ENCODE assay signal across 24 cellular contexts in the genomic region with DNA sequence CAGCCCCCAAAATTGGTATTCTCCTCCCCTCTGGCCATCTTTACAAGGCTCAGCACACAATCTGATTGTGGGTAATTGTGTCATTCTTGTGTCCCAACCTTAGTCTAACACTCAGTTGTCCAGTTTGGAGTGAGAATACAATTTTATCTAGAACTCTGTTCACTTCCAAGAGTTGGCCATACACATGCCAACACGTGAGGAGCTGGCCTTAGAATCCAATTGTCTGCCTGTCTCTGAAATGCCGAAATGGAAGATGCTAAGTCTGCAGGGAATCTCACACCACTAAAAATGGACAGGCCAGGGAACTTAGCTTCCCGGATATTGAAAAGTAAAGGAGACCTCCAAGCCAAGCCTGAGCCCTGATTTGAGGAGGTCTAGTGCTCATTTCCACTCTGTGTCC. TPM values are rescaled to one million over a fixed set of nuclear protein-coding genes. Genes with fewer than 3 reads are reported as not detected.
"Had no signal": no experiment of that assay in that cellular context is flagged by ENCODE, and none has a peak within 500 bp of the region (broad histone marks: within the 10 kb centered on the region; RNA-seq: fewer than 3 reads in every experiment).

No MANE protein-coding gene starts in this region.

- H3K4me1 Mint-ChIP-seq: activated T-helper 17 cell treated with anti-CD3 and anti-CD28 coated beads, Interleukin-2, amount 50 U/mL, for 72 hours had no signal

- H3K27ac Mint-ChIP-seq: activated CD8-positive, alpha-beta memory T cell treated with anti-CD3 and anti-CD28 coated beads, Interleukin-2, amount 10 ng/mL, durations not matched to agents 7 days and 5 days; activated naive CD4-positive, alpha-beta T cell treated with anti-CD3 and anti-CD28 coated beads for 36 hours; activated naive CD8-positive, alpha-beta T cell; activated T-helper 17 cell treated with anti-CD3 and anti-CD28 coated beads, Interleukin-2, amount 50 U/mL, for 72 hours; T-helper 1 cell treated with Interleukin-12 subunit alpha and Interleukin-12 subunit beta and Interleukin-4 antibody, amounts not matched to agents 30 μg/mL and 1 μg/mL, for 36 hours; WTC11 had no signal

- ATAC-seq: activated CD8-positive, alpha-beta memory T cell treated with anti-CD3 and anti-CD28 coated beads, Interleukin-2, amount 10 ng/mL, durations not matched to agents 7 days and 5 days; activated T-helper 17 cell treated with anti-CD3 and anti-CD28 coated beads, Interleukin-2, amount 50 U/mL, for 72 hours had no signal

- H3K36me3 Mint-ChIP-seq: activated naive CD8-positive, alpha-beta T cell; WTC11 had no signal

- H3K9me3 ChIP-seq: SJSA1 had no signal

- DNase-seq: activated CD4-positive, alpha-beta T cell treated with anti-CD3 and anti-CD28 coated beads for 48 hours; activated CD4-positive, alpha-beta T cell treated with anti-CD3 and anti-CD28 coated beads, Interleukin-2, amount 50 U/mL, for 4 hours; activated CD4-positive, CD25-positive, alpha-beta regulatory T cell treated with anti-CD3 and anti-CD28 coated beads, Interleukin-2, amount 50 U/mL, for 72 hours; activated CD8-positive, alpha-beta memory T cell treated with anti-CD3 and anti-CD28 coated beads, Interleukin-2, amount 10 ng/mL, durations not matched to agents 7 days and 5 days; activated gamma-delta T cell; activated naive CD4-positive, alpha-beta T cell treated with anti-CD3 and anti-CD28 coated beads for 36 hours; activated T-cell treated with anti-CD3 and anti-CD28 coated beads, Interleukin-2, amount 50 U/mL, for 48 hours; amygdala; brain microvascular endothelial cell; Karpas-422; NCI-H1105 treated with DMSO at 0.1 percent for 48 hours; NCI-H1436 treated with DMSO at 0.1 percent for 48 hours; NCI-H187; NCI-H510A treated with DMSO at 0.1 percent for 48 hours; SHP77; T-helper 9 cell had no signal

- H3K27ac ChIP-seq: brain microvascular endothelial cell, cardiac muscle cell, SJSA1 had no signal

- H3K27me3 ChIP-seq: SJSA1 had no signal

- H3K4me3 ChIP-seq: cardiac muscle cell, K562, SJSA1 had no signal

- H3K9me3 Mint-ChIP-seq: activated naive CD4-positive, alpha-beta T cell treated with anti-CD3 and anti-CD28 coated beads for 36 hours; T-helper 1 cell treated with Interleukin-12 subunit alpha and Interleukin-12 subunit beta and Interleukin-4 antibody, amounts not matched to agents 30 μg/mL and 1 μg/mL, for 36 hours; WTC11 had no signal

- H3K4me3 Mint-ChIP-seq: activated CD8-positive, alpha-beta memory T cell treated with anti-CD3 and anti-CD28 coated beads, Interleukin-2, amount 10 ng/mL, durations not matched to agents 7 days and 5 days; activated naive CD4-positive, alpha-beta T cell treated with anti-CD3 and anti-CD28 coated beads for 36 hours; activated naive CD8-positive, alpha-beta T cell; activated T-helper 17 cell treated with anti-CD3 and anti-CD28 coated beads, Interleukin-2, amount 50 U/mL, for 72 hours; T-helper 1 cell treated with Interleukin-12 subunit alpha and Interleukin-12 subunit beta and Interleukin-4 antibody, amounts not matched to agents 30 μg/mL and 1 μg/mL, for 36 hours; WTC11 had no signal

- H3K36me3 ChIP-seq: brain microvascular endothelial cell, cardiac muscle cell, SJSA1 had no signal

RNA-seq across cellular contexts. Expression of a gene that starts 12.3 kb away (rescaled TPM):
- total RNA-seq: activated CD8-positive, alpha-beta memory T cell treated with anti-CD3 and anti-CD28 coated beads, Interleukin-2, amount 10 ng/mL, durations not matched to agents 7 days and 5 days; activated naive CD4-positive, alpha-beta T cell treated with anti-CD3 and anti-CD28 coated beads for 36 hours; activated T-helper 17 cell treated with anti-CD3 and anti-CD28 coated beads, Interleukin-2, amount 50 U/mL, for 72 hours; astrocyte had no signal
- polyA plus RNA-seq: cardiac muscle cell had no signal
